ENCODE assay signal across 28 cellular contexts in genomic region chr3:43388188-43388587, GRCh38.
DNase-seq lines count a peak whose midpoint lies in the region; ATAC-seq and TF ChIP-seq lines count a peak whose summit lies in the region.
"Had no signal": no experiment of that assay in that cellular context is flagged by ENCODE, and none has a peak within 500 bp of the region (broad histone marks: within the 10 kb centered on the region; RNA-seq: fewer than 3 reads in every experiment).

No MANE protein-coding gene starts in this region.

- WGBS in heart right ventricle, 2 donors: 90 to 93% methylated on average over 5 of the region's 5 CpGs
- WGBS in sigmoid colon, 2 donors: 93 to 99% methylated on average over 5 of the region's 5 CpGs

- H3K36me3 ChIP-seq in heart right ventricle (no peaks in the 10 kb centered on the region), upper lobe of right lung (no peaks in the 10 kb centered on the region), sigmoid colon (no peaks in the 10 kb centered on the region)
- H3K36me3 ChIP-seq: left lung, prostate gland, SJSA1, uterus had no signal

- ATAC-seq in heart right ventricle (peak in 1 of 8 donors; percentile 41), Right ventricle myocardium superior (ENCODE audit: poor library complexity) (no peak), natural killer cell (no peak), upper lobe of right lung (no peak), GM19455 (IDR thresholded peaks at IDR 0.05; ENCODE audit: unreplicated experiment) (no peak)
- no peak for ATAC-seq in central memory CD8-positive, alpha-beta T cell (replicated peaks; ENCODE audit: extremely low read depth, poor library complexity, severe bottlenecking)
- ATAC-seq: esophagus mucosa, left lung had no signal

- intact Hi-C loops in heart right ventricle (cut with DNase I) (loop anchor here in 1 of 10 donors (5.0 to 10.0 kb wide), 2 partner anchors 101 to 213 kb away; partner anchors contain the start of gene SNRK), Right ventricle myocardium superior (cut with DNase I) (no loop called here), natural killer cell (cut with micrococcal nuclease) (loop anchor here (2.0 kb wide), 2 partner anchors 41 to 89 kb away; no protein-coding TSS in a partner anchor), upper lobe of right lung (cut with DNase I) (no loop called here), sigmoid colon (cut with DNase I) (no loop called here)

- H3K9me3 ChIP-seq in heart right ventricle: peaks cover 0 to 22% (median 0%) of the 10 kb centered on the region in 11 donors
- H3K9me3 ChIP-seq in upper lobe of right lung: no peaks in the 10 kb centered on the region
- no peaks in the 10 kb centered on the region for H3K9me3 ChIP-seq in sigmoid colon
- H3K9me3 ChIP-seq: prostate gland, SJSA1 had no signal

- H3K27me3 ChIP-seq in heart right ventricle (no peaks in the 10 kb centered on the region), upper lobe of right lung (no peaks in the 10 kb centered on the region), sigmoid colon (no peaks in the 10 kb centered on the region)
- H3K27me3 ChIP-seq: left lung, SJSA1, uterus had no signal

- H3K27ac ChIP-seq in heart right ventricle: peak overlapping the region in 7 of 10 donors; percentile 23 to 90 (median 82)
- H3K27ac ChIP-seq in upper lobe of right lung: peak overlapping the region; percentile 85
- H3K27ac ChIP-seq in sigmoid colon: no peak overlapping the region
- H3K27ac ChIP-seq: C4-2B, prostate gland had no signal

- peaks cover 74% of the 10 kb centered on the region for H3K4me1 Mint-ChIP-seq in central memory CD8-positive, alpha-beta T cell
- H3K4me1 Mint-ChIP-seq in natural killer cell: peaks cover 66 to 71% of the 10 kb centered on the region in 2 donors

- H3K4me3 Mint-ChIP-seq in central memory CD8-positive, alpha-beta T cell: no peak overlapping the region
- peak overlapping the region; percentile 31 for H3K4me3 Mint-ChIP-seq in natural killer cell
- H3K4me3 Mint-ChIP-seq: activated naive CD4-positive, alpha-beta T cell treated with anti-CD3 and anti-CD28 coated beads, Interleukin-2, amount 10 ng/mL, durations not matched to agents 7 days and 5 days; activated T-helper 1 cell treated with anti-CD3 and anti-CD28 coated beads, Interleukin-12 subunit alpha, Interleukin-12 subunit beta, Interleukin-2, Interleukin-4 antibody, amounts not matched to agents 30 ng/mL and 10 ng/mL and 1 ng/mL, durations not matched to agents 14 hours and 24 hours and 36 hours had no signal

- no peak for TF ChIP-seq EP300 in sigmoid colon (IDR thresholded peaks at IDR 0.05)

- no peak for TF ChIP-seq POLR2A in sigmoid colon (IDR thresholded peaks at IDR 0.05)

- H3K4me3 ChIP-seq in heart right ventricle: no peak overlapping the region
- H3K4me3 ChIP-seq in upper lobe of right lung: no peak overlapping the region
- H3K4me3 ChIP-seq in sigmoid colon: no peak overlapping the region
- H3K4me3 ChIP-seq: left lung, prostate gland, SJSA1, uterus had no signal

- peak overlapping the region; percentile 94 for H3K27ac Mint-ChIP-seq in central memory CD8-positive, alpha-beta T cell (ENCODE audit: low read depth)
- peak overlapping the region; percentile 89 to 94 for H3K27ac Mint-ChIP-seq in natural killer cell

- DNase-seq in heart right ventricle (no peak), Right ventricle myocardium superior (no peak), natural killer cell (no peak), upper lobe of right lung (no peak), NCI-H2107 (lab: John Stamatoyannopoulos, UW) (no peak), sigmoid colon (no peak)
- DNase-seq in central memory CD8-positive, alpha-beta T cell (ENCODE audit: low spot score in 2 of 2): no peak
- DNase-seq: ACHN; activated naive CD4-positive, alpha-beta T cell treated with anti-CD3 and anti-CD28 coated beads, Interleukin-2, amount 10 ng/mL, durations not matched to agents 7 days and 5 days; cerebellar nuclear complex; foreskin melanocyte; HCEC 1CT; Kasumi-1; left lung; NCI-H1048; NCI-H1694 treated with DMSO at 0.1 percent for 48 hours; NCI-H526; small intestine; stimulated activated CD4-positive, alpha-beta T cell treated with anti-CD3 and anti-CD28 coated beads, Interleukin-2, amount 100 ng/mL, for 24 hours; substantia nigra; T-helper 1 cell; uterus had no signal

- H3K36me3 Mint-ChIP-seq in central memory CD8-positive, alpha-beta T cell (ENCODE audit: insufficient read depth): peaks cover 8% of the 10 kb centered on the region
- peaks cover 9% of the 10 kb centered on the region for H3K36me3 Mint-ChIP-seq in natural killer cell

- H3K9me3 Mint-ChIP-seq in central memory CD8-positive, alpha-beta T cell: peaks cover 14% of the 10 kb centered on the region
- peaks cover 0 to 1% of the 10 kb centered on the region in 2 donors for H3K9me3 Mint-ChIP-seq in natural killer cell

- H3K4me1 ChIP-seq in heart right ventricle (peaks cover 3 to 46% (median 33%) of the 10 kb centered on the region in 9 donors), upper lobe of right lung (peaks cover 23% of the 10 kb centered on the region), sigmoid colon (no peaks in the 10 kb centered on the region)
- H3K4me1 ChIP-seq: prostate gland, uterus had no signal

- TF ChIP-seq CTCF in heart right ventricle (IDR thresholded peaks at IDR 0.05): no peak
- TF ChIP-seq CTCF in natural killer cell (IDR thresholded peaks at IDR 0.05): no peak
- TF ChIP-seq CTCF in upper lobe of right lung (IDR thresholded peaks at IDR 0.05): no peak
- no peak for TF ChIP-seq CTCF in sigmoid colon (IDR thresholded peaks at IDR 0.05)

- no peaks in the 10 kb centered on the region for H3K27me3 Mint-ChIP-seq in central memory CD8-positive, alpha-beta T cell
- H3K27me3 Mint-ChIP-seq in natural killer cell (ENCODE audit: low read depth in 2 of 2): no peaks in the 10 kb centered on the region

Comparison
In these comparisons a context has a peak if more than half of its experiments do, and no peak if none do; other contexts are left out.
1. H3K27ac ChIP-seq: peak in heart right ventricle (7 of 10) and upper lobe of right lung (single experiment); none in sigmoid colon (0 of 4).